Comparison of ENCODE assay signal across 2 cellular contexts in genomic region chr1:207866471-207867135, GRCh38.
TF ChIP-seq lines count a peak whose summit lies in the region.

No MANE protein-coding gene starts in this region.

TF ChIP-seq in liver, 16 proteins besides CTCF, POLR2A, EP300 and RAD21 (continued from another document):
- TF ChIP-seq REST (IDR thresholded peaks at IDR 0.05): no peak
- no peak for TF ChIP-seq JUND (IDR thresholded peaks at IDR 0.05)
- TF ChIP-seq ZBTB33 (IDR thresholded peaks at IDR 0.05): no peak
- no peak for TF ChIP-seq SP1 (IDR thresholded peaks at IDR 0.05)
- no peak for TF ChIP-seq HNF4A (conservative IDR thresholded peaks at IDR 0.05)
- TF ChIP-seq YY1 (IDR thresholded peaks at IDR 0.05): no peak
- TF ChIP-seq FOXA2 (IDR thresholded peaks at IDR 0.05): no peak
- TF ChIP-seq HNF4G (IDR thresholded peaks at IDR 0.05): no peak
- no peak for TF ChIP-seq EGR1 (IDR thresholded peaks at IDR 0.05; ENCODE audit: low read depth in 2 of 2)
- TF ChIP-seq RXRA (IDR thresholded peaks at IDR 0.05): no peak
- TF ChIP-seq ATF3 (IDR thresholded peaks at IDR 0.05): no peak

TF ChIP-seq in HepG2, 621 proteins besides CTCF, POLR2A, EP300 and RAD21 (continued from another document):
- TF ChIP-seq ESRRA (CRISPR knock-in tag; IDR thresholded peaks at IDR 0.05; ENCODE audit: low read depth) (no peak), TFAP4 (IDR thresholded peaks at IDR 0.05; ENCODE audit: borderline replicate concordance, low read depth) (no peak), FOXA3 (CRISPR knock-in tag; IDR thresholded peaks at IDR 0.05) (no peak), ZSCAN30 (CRISPR knock-in tag; IDR thresholded peaks at IDR 0.05) (no peak), ZNF709 (CRISPR knock-in tag; IDR thresholded peaks at IDR 0.05) (no peak), ZNF704 (CRISPR knock-in tag; IDR thresholded peaks at IDR 0.05; ENCODE audit: borderline replicate concordance) (no peak), PREB (CRISPR knock-in tag; IDR thresholded peaks at IDR 0.05) (no peak), MAZ (IDR thresholded peaks at IDR 0.05; ENCODE audit: borderline replicate concordance, low read depth, low read length) (no peak), MAZ (CRISPR knock-in tag; IDR thresholded peaks at IDR 0.05; ENCODE audit: low read depth) (no peak), SIN3B (IDR thresholded peaks at IDR 0.05; ENCODE audit: low read length) (no peak), ZNF251 (CRISPR knock-in tag; IDR thresholded peaks at IDR 0.05) (no peak)
